In genomic region chr5:74419468-74419867, GRCh38 we compare ENCODE assay signal across 23 cellular contexts.
"Had no signal": no experiment of that assay in that cellular context is flagged by ENCODE, and none has a peak within 500 bp of the region (broad histone marks: within the 10 kb centered on the region; RNA-seq: fewer than 3 reads in every experiment).

No MANE protein-coding gene starts in this region.

- H3K27me3 ChIP-seq: gastroesophageal sphincter, heart left ventricle, left lung, neutrophil, pancreas, right lobe of liver, testis, tibial artery, upper lobe of right lung, uterus had no signal

- DNase-seq: central memory CD4-positive, alpha-beta T cell; effector memory CD8-positive, alpha-beta T cell; foreskin fibroblast; heart left ventricle; hippocampal formation; left cardiac atrium; left lung; mesenchymal stem cell; midbrain; natural killer cell; pancreas; right lobe of liver; stimulated activated CD4-positive, alpha-beta T cell treated with anti-CD3 and anti-CD28 coated beads, Interleukin-2, amount 100 ng/mL, for 24 hours; stimulated activated CD4-positive, alpha-beta T cell treated with anti-CD3 and anti-CD28 coated beads, Interleukin-4, amount 100 ng/mL, for 24 hours; stimulated activated naive CD8-positive, alpha-beta T cell treated with anti-CD3 and anti-CD28 coated beads, Interleukin-15, Interleukin-2, amounts not matched to agents 100 U/mL and 50 U/mL, for 24 hours; substantia nigra; testis; tibial artery; upper lobe of right lung; uterus had no signal

- H3K4me1 ChIP-seq: gastroesophageal sphincter, testis, tibial artery, uterus had no signal

- H3K36me3 ChIP-seq: gastroesophageal sphincter, heart left ventricle, left lung, neutrophil, pancreas, right lobe of liver, tibial artery, upper lobe of right lung, uterus had no signal

- ATAC-seq: effector memory CD8-positive, alpha-beta T cell; gastroesophageal sphincter; heart left ventricle; left cardiac atrium; left lung; natural killer cell; pancreas; right lobe of liver; stimulated activated memory B cell treated with anti-CD40 and anti-IgM and Interleukin-4, amounts not matched to agents 10 μg/mL and 1 μg/mL and 100 μg/mL, for 72 hours; stimulated activated naive CD8-positive, alpha-beta T cell treated with anti-CD3 and anti-CD28 coated beads, Interleukin-15, Interleukin-2, amounts not matched to agents 100 U/mL and 50 U/mL, for 24 hours; upper lobe of right lung had no signal

- H3K27ac ChIP-seq: gastroesophageal sphincter, left lung, neutrophil, pancreas, right lobe of liver, testis, tibial artery, upper lobe of right lung, uterus had no signal

- H3K9me3 ChIP-seq: gastroesophageal sphincter, heart left ventricle, left lung, neutrophil, pancreas, right lobe of liver, testis, tibial artery, upper lobe of right lung, uterus had no signal

- H3K4me3 ChIP-seq: gastroesophageal sphincter, heart left ventricle, left lung, pancreas, right lobe of liver, testis, tibial artery, upper lobe of right lung, uterus had no signal
